In genomic region chr2:29617351-29617750, GRCh38 we compare ENCODE assay signal across 6 cellular contexts.
"Had no signal": no experiment of that assay in that cellular context is flagged by ENCODE, and none has a peak within 500 bp of the region (broad histone marks: within the 10 kb centered on the region; RNA-seq: fewer than 3 reads in every experiment).

No MANE protein-coding gene starts in this region.

- ATAC-seq: GM23338, HepG2 had no signal

- H3K36me3 Mint-ChIP-seq: IgD-negative memory B cell had no signal

- DNase-seq: H9, HCEC 1CT had no signal

- H3K27ac ChIP-seq: HL-60 had no signal

- H2AFZ ChIP-seq: GM23338 had no signal

- H3K4me2 ChIP-seq: GM23338 had no signal

- H3K4me3 ChIP-seq: GM23338 had no signal

- H3K9me3 Mint-ChIP-seq: GM23338, H9 had no signal

- H3K27ac Mint-ChIP-seq: GM23338, H9, IgD-negative memory B cell had no signal

- H3K4me3 Mint-ChIP-seq: GM23338, H9, IgD-negative memory B cell had no signal

- H3K4me1 Mint-ChIP-seq: IgD-negative memory B cell had no signal
